ENCODE assay signal across 9 cellular contexts in genomic region chr20:41173161-41173721, GRCh38. TPM values are rescaled to one million over a fixed set of nuclear protein-coding genes. Genes with fewer than 3 reads are reported as not detected.
DNase-seq lines count a peak whose midpoint lies in the region; ATAC-seq and TF ChIP-seq lines count a peak whose summit lies in the region.
"Had no signal": no experiment of that assay in that cellular context is flagged by ENCODE, and none has a peak within 500 bp of the region (broad histone marks: within the 10 kb centered on the region; RNA-seq: fewer than 3 reads in every experiment).

No MANE protein-coding gene starts in this region.

- CTCF ChIA-PET in CD4-positive, alpha-beta T cell (lab: Charles Lee): interaction anchor here (0.6 to 3.1 kb wide), 23 partner anchors 9 to 185 kb away, joined by 3 to 34 read pairs (median 4); partner anchors contain the start of gene LPIN3
- CTCF ChIA-PET in HEK293 (lab: Yijun Ruan, JAX): interaction anchor here (0.6 to 4.2 kb wide), 41 partner anchors 9 to 557 kb away, joined by 3 to 106 read pairs (median 4); partner anchors contain the start of gene LPIN3
- CTCF ChIA-PET in activated CD8-positive, alpha-beta T cell treated with anti-CD3 and anti-CD28 coated beads, Interleukin-2, amount 10 ng/mL, durations not matched to agents 7 days and 5 days (lab: Charles Lee): interaction anchor here (0.6 to 7.6 kb wide), 38 partner anchors 9 to 183 kb away, joined by 3 to 92 read pairs (median 4); partner anchors contain the start of genes LPIN3 and PLCG1

- H3K4me3 Mint-ChIP-seq in CD4-positive, alpha-beta T cell: no peak overlapping the region
- no peak overlapping the region for H3K4me3 Mint-ChIP-seq in activated CD8-positive, alpha-beta T cell treated with anti-CD3 and anti-CD28 coated beads, Interleukin-2, amount 10 ng/mL, durations not matched to agents 7 days and 5 days
- H3K4me3 Mint-ChIP-seq: IgD-negative memory B cell had no signal

- no peaks in the 10 kb centered on the region for H3K27me3 Mint-ChIP-seq in CD4-positive, alpha-beta T cell
- H3K27me3 Mint-ChIP-seq in activated CD8-positive, alpha-beta T cell treated with anti-CD3 and anti-CD28 coated beads, Interleukin-2, amount 10 ng/mL, durations not matched to agents 7 days and 5 days (ENCODE audit: low read depth): no peaks in the 10 kb centered on the region
- H3K27me3 Mint-ChIP-seq: IgD-negative memory B cell had no signal

- no peak overlapping the region for H2BK12ac ChIP-seq in mesenchymal stem cell (ENCODE audit: low read length in 2 of 2)

- H3K4me2 ChIP-seq in mesenchymal stem cell (ENCODE audit: low read length, poor library complexity, severe bottlenecking): no peak overlapping the region

- no peaks in the 10 kb centered on the region for H3K9me3 ChIP-seq in CD4-positive, alpha-beta T cell (ENCODE audit: control insufficient read depth, low read length)
- H3K9me3 ChIP-seq in HEK293 (ENCODE audit: control insufficient read depth, insufficient read depth, low read depth, low read length) (no peaks in the 10 kb centered on the region), mesenchymal stem cell (ENCODE audit: control insufficient read depth, low read length) (no peaks in the 10 kb centered on the region)

- no peak overlapping the region for H3K27ac ChIP-seq in CD4-positive, alpha-beta T cell (ENCODE audit: low read depth, low read length)
- H3K27ac ChIP-seq in HEK293 (ENCODE audit: extremely low read depth, low read depth, low read length) (no peak overlapping the region), mesenchymal stem cell (ENCODE audit: low read length, poor library complexity, severe bottlenecking) (no peak overlapping the region)

- POLR2A ChIA-PET in CD4-positive, alpha-beta T cell (lab: Charles Lee): interaction anchor here (0.5 to 1.8 kb wide), 8 partner anchors 16 to 38 kb away, joined by 3 to 12 read pairs (median 4); no protein-coding TSS in a partner anchor
- POLR2A ChIA-PET in HEK293 (lab: Yijun Ruan, JAX): interaction anchor here (0.8 to 2.0 kb wide), 2 partner anchors 38 to 167 kb away, joined by 4 to 8 read pairs; partner anchors contain the start of gene LPIN3
- POLR2A ChIA-PET in activated CD8-positive, alpha-beta T cell treated with anti-CD3 and anti-CD28 coated beads, Interleukin-2, amount 10 ng/mL, durations not matched to agents 7 days and 5 days (lab: Charles Lee): interaction anchor here (0.9 to 1.6 kb wide), 3 partner anchors 30 to 59 kb away, joined by 3 to 4 read pairs (median 4); no protein-coding TSS in a partner anchor

- H3K14ac ChIP-seq in mesenchymal stem cell (ENCODE audit: low read length in 2 of 2): no peak overlapping the region

- TF ChIP-seq CTCF in CD4-positive, alpha-beta T cell (IDR thresholded peaks at IDR 0.05): peak; percentile 92
- TF ChIP-seq CTCF in HEK293 (tag by site-specific recombination; IDR thresholded peaks at IDR 0.05): peak; percentile 79

- peaks cover 0 to 95% of the 10 kb centered on the region in 2 experiments; a peak in 1 of 3 replicates for H3K36me3 ChIP-seq in HEK293 (ENCODE audit: control insufficient read depth in 2 of 2, insufficient read depth in 1 of 2, low read length in 2 of 2)
- peaks cover 78 to 79% of the 10 kb centered on the region in 2 experiments for H3K36me3 ChIP-seq in mesenchymal stem cell (ENCODE audit: control insufficient read depth in 1 of 2, insufficient read depth in 2 of 2, low read depth in 1 of 2, low read length in 2 of 2)

- H2AFZ ChIP-seq in mesenchymal stem cell (ENCODE audit: low read depth, low read length): no peak overlapping the region

- H3K79me1 ChIP-seq in mesenchymal stem cell (replicated peaks; ENCODE audit: low read length, poor library complexity, severe bottlenecking): peaks cover 36% of the 10 kb centered on the region

- H3K23ac ChIP-seq in mesenchymal stem cell (ENCODE audit: low read length in 2 of 2): no peak overlapping the region

- H3K4me1 ChIP-seq in HEK293 (ENCODE audit: control insufficient read depth, insufficient read depth, low read length) (no peaks in the 10 kb centered on the region), mesenchymal stem cell (ENCODE audit: control insufficient read depth, insufficient read depth, low read depth, low read length) (peaks cover 24% of the 10 kb centered on the region)

- intact Hi-C loops in CD4-positive, alpha-beta T cell (cut with DNase I, micrococcal nuclease): loop anchor here (1.0 to 5.0 kb wide), 6 partner anchors 36 to 167 kb away; partner anchors contain the start of genes LPIN3 (in 1 of the 2) and PLCG1 (in 1 of the 2)

- H4K8ac ChIP-seq in mesenchymal stem cell (ENCODE audit: low read length): no peak overlapping the region

- H2AK5ac ChIP-seq in mesenchymal stem cell (ENCODE audit: low read length, severe bottlenecking): no peak overlapping the region

- H3K27ac Mint-ChIP-seq in CD4-positive, alpha-beta T cell: peak overlapping the region; percentile 67
- peak overlapping the region; percentile 78 for H3K27ac Mint-ChIP-seq in activated CD8-positive, alpha-beta T cell treated with anti-CD3 and anti-CD28 coated beads, Interleukin-2, amount 10 ng/mL, durations not matched to agents 7 days and 5 days

- H2BK15ac ChIP-seq in mesenchymal stem cell (ENCODE audit: low read depth, poor library complexity, severe bottlenecking): no peak overlapping the region

- H3K4ac ChIP-seq in mesenchymal stem cell (ENCODE audit: low read depth in 1 of 2, low read length in 2 of 2): no peak overlapping the region

- H2BK120ac ChIP-seq in mesenchymal stem cell (ENCODE audit: low read depth, low read length): no peak overlapping the region

- 53% methylated on average over 7 of the region's 9 CpGs for WGBS in mesenchymal stem cell

- DNase-seq in CD4-positive, alpha-beta T cell: peak; percentile 49 to 78 (median 60)
- DNase-seq in NCI-H526 treated with DMSO at 0.1 percent for 48 hours (lab: John Stamatoyannopoulos, UW): peak; percentile 36
- DNase-seq in activated CD8-positive, alpha-beta T cell treated with anti-CD3 and anti-CD28 coated beads, Interleukin-2, amount 10 ng/mL, durations not matched to agents 7 days and 5 days: peak; percentile 73
- peak; percentile 60 for DNase-seq in effector CD8-positive, alpha-beta T cell (lab: John Stamatoyannopoulos, UW)
- DNase-seq in mesenchymal stem cell: peak; percentile 68
- peak; percentile 49 for DNase-seq in stimulated activated CD8-positive, alpha-beta memory T cell treated with anti-CD3 and anti-CD28 coated beads, Interleukin-12 subunit alpha, Interleukin-12 subunit beta, amount 100 ng/mL, for 4 hours (ENCODE audit: low read depth)

- no peak overlapping the region for H4K91ac ChIP-seq in mesenchymal stem cell (ENCODE audit: low read length)

- H3K4me3 ChIP-seq in HEK293 (ENCODE audit: low read depth, low read length) (no peak overlapping the region), mesenchymal stem cell (ENCODE audit: insufficient read depth in 1 of 2, low read depth in 1 of 2, low read length in 2 of 2) (no peak overlapping the region)

- H3K27me3 ChIP-seq in CD4-positive, alpha-beta T cell (ENCODE audit: control insufficient read depth, insufficient read depth, low read length): no peaks in the 10 kb centered on the region
- H3K27me3 ChIP-seq in mesenchymal stem cell (ENCODE audit: control insufficient read depth in 1 of 2, insufficient read depth in 1 of 2, low read length in 2 of 2): no peaks in the 10 kb centered on the region

- H2BK5ac ChIP-seq in mesenchymal stem cell (ENCODE audit: low read depth, low read length, poor library complexity, severe bottlenecking): no peak overlapping the region

- H3K9me3 Mint-ChIP-seq in CD4-positive, alpha-beta T cell: no peaks in the 10 kb centered on the region
- no peaks in the 10 kb centered on the region for H3K9me3 Mint-ChIP-seq in activated CD8-positive, alpha-beta T cell treated with anti-CD3 and anti-CD28 coated beads, Interleukin-2, amount 10 ng/mL, durations not matched to agents 7 days and 5 days (ENCODE audit: insufficient read depth)
- H3K9me3 Mint-ChIP-seq: IgD-negative memory B cell had no signal

- H3K36me3 Mint-ChIP-seq in CD4-positive, alpha-beta T cell (ENCODE audit: low read depth): peaks cover 98% of the 10 kb centered on the region
- peaks cover 86% of the 10 kb centered on the region for H3K36me3 Mint-ChIP-seq in activated CD8-positive, alpha-beta T cell treated with anti-CD3 and anti-CD28 coated beads, Interleukin-2, amount 10 ng/mL, durations not matched to agents 7 days and 5 days (ENCODE audit: low read depth)
- H3K36me3 Mint-ChIP-seq: IgD-negative memory B cell had no signal

- H3K9ac ChIP-seq in mesenchymal stem cell (ENCODE audit: low read length): peak overlapping the region; percentile 1

- H3K4me1 Mint-ChIP-seq in CD4-positive, alpha-beta T cell (ENCODE audit: low read depth): peaks cover 15% of the 10 kb centered on the region
- peaks cover 50% of the 10 kb centered on the region for H3K4me1 Mint-ChIP-seq in activated CD8-positive, alpha-beta T cell treated with anti-CD3 and anti-CD28 coated beads, Interleukin-2, amount 10 ng/mL, durations not matched to agents 7 days and 5 days (ENCODE audit: low read depth)
- H3K4me1 Mint-ChIP-seq: IgD-negative memory B cell had no signal

- no peak overlapping the region for H3K18ac ChIP-seq in mesenchymal stem cell (ENCODE audit: low read depth in 1 of 2, low read length in 2 of 2)

- ATAC-seq in CD4-positive, alpha-beta T cell (ENCODE audit: poor library complexity): peak; percentile 89
- ATAC-seq in activated CD8-positive, alpha-beta T cell treated with anti-CD3 and anti-CD28 coated beads, Interleukin-2, amount 10 ng/mL, durations not matched to agents 7 days and 5 days: peak; percentile 85
- ATAC-seq in GM19467 (IDR thresholded peaks at IDR 0.05; ENCODE audit: unreplicated experiment): no peak

TF ChIP-seq in HEK293, 187 proteins besides CTCF, POLR2A, EP300 and RAD21 (continues in another document):
- TF ChIP-seq GLIS2 (tag by site-specific recombination; IDR thresholded peaks at IDR 0.05) (no peak), FEZF1 (tag by site-specific recombination; IDR thresholded peaks at IDR 0.05) (no peak), BCL6B (tag by site-specific recombination; IDR thresholded peaks at IDR 0.05) (no peak), ZBTB48 (tag by site-specific recombination; IDR thresholded peaks at IDR 0.05) (peak; percentile 29; the same call in 1 of the 2 replicates), ZNF140 (tag by site-specific recombination; IDR thresholded peaks at IDR 0.05) (no peak)

RNA-seq across cellular contexts. Expression of gene PLCG1, which starts 35.9 kb away (rescaled TPM):
- total RNA-seq in CD4-positive, alpha-beta T cell: 100 to 1,000 TPM; 387 to 404 TPM
- 100 to 1,000 TPM; 395 to 406 TPM for total RNA-seq in activated CD8-positive, alpha-beta T cell treated with anti-CD3 and anti-CD28 coated beads, Interleukin-2, amount 10 ng/mL, durations not matched to agents 7 days and 5 days
- polyA plus RNA-seq in mesenchymal stem cell (2013, experiment 1 of 2): 44.2 TPM
- polyA plus RNA-seq in mesenchymal stem cell (2013, experiment 2 of 2): 42.6 TPM
